Comparison of ENCODE assay signal across 1 cellular context in genomic region chr7:22350466-22351328, GRCh38.
TF ChIP-seq lines count a peak whose summit lies in the region.

No MANE protein-coding gene starts in this region.

TF ChIP-seq in SK-N-SH, 30 proteins besides CTCF, POLR2A, EP300 and RAD21 (continued from another document):
- TF ChIP-seq REST (IDR thresholded peaks at IDR 0.05; ENCODE audit: low read depth, low read length) = peak; percentile 69; the same call in 1 of the 2 replicates
- TF ChIP-seq POLR2AphosphoS5 (IDR thresholded peaks at IDR 0.05; ENCODE audit: low read depth, low read length) = peak; percentile 91
- no peak for TF ChIP-seq RFX5 (IDR thresholded peaks at IDR 0.05; ENCODE audit: low read length)
- TF ChIP-seq MAX (IDR thresholded peaks at IDR 0.05; ENCODE audit: low read depth) = peak; percentile 88
- peak; percentile 87 for TF ChIP-seq MXI1 (IDR thresholded peaks at IDR 0.05; ENCODE audit: low read depth, low read length)
- TF ChIP-seq FOSL2 (IDR thresholded peaks at IDR 0.05; ENCODE audit: borderline replicate concordance, low read depth) = peak; percentile 98
- TF ChIP-seq EZH2phosphoT487 (IDR thresholded peaks at IDR 0.05; ENCODE audit: borderline replicate concordance, low read depth) = no peak
- peak; percentile 78 for TF ChIP-seq MEF2A (IDR thresholded peaks at IDR 0.05; ENCODE audit: borderline replicate concordance, low read depth)
- peak; percentile 99 for TF ChIP-seq TCF12 (IDR thresholded peaks at IDR 0.05)
- peak; percentile 99 for TF ChIP-seq NFIC (IDR thresholded peaks at IDR 0.05; ENCODE audit: borderline replicate concordance)
- peak; percentile 90; the same call in 1 of the 2 replicates for TF ChIP-seq RXRA (IDR thresholded peaks at IDR 0.05; ENCODE audit: borderline replicate concordance, low read depth)
- peak; percentile 84 for TF ChIP-seq RCOR1 (IDR thresholded peaks at IDR 0.05; ENCODE audit: low read length)
- TF ChIP-seq ZBTB33 (IDR thresholded peaks at IDR 0.05; ENCODE audit: borderline replicate concordance, low read depth) = peak; percentile 68; the same call in 1 of the 2 replicates
- no peak; the same call in 1 of the 2 replicates for TF ChIP-seq FOXJ3 (CRISPR knock-in tag; IDR thresholded peaks at IDR 0.05)
- TF ChIP-seq USF1 (IDR thresholded peaks at IDR 0.05; ENCODE audit: borderline replicate concordance, low read depth) = no peak; the same call in 1 of the 2 replicates
- no peak for TF ChIP-seq TAF1 (IDR thresholded peaks at IDR 0.05; ENCODE audit: borderline replicate concordance, low read depth, low read length)
